Comparison of ENCODE assay signal across 10 cellular contexts in genomic region chr3:195697582-195698324, GRCh38. TPM values are rescaled to one million over a fixed set of nuclear protein-coding genes. Genes with fewer than 3 reads are reported as not detected.
DNase-seq lines count a peak whose midpoint lies in the region; ATAC-seq, FAIRE-seq and TF ChIP-seq lines count a peak whose summit lies in the region.
"Had no signal": no experiment of that assay in that cellular context is flagged by ENCODE, and none has a peak within 500 bp of the region (broad histone marks: within the 10 kb centered on the region; RNA-seq: fewer than 3 reads in every experiment).

No MANE protein-coding gene starts in this region.

- H4K8ac ChIP-seq in IMR-90 (ENCODE audit: low read depth in 2 of 2, low read length in 2 of 2): peak overlapping the region in 1 of 2 experiments; percentile 1; a peak in 1 of 4 replicates
- H4K8ac ChIP-seq in H1 (ENCODE audit: extremely low read depth, insufficient read depth, low read length): no peak overlapping the region

- H2BK20ac ChIP-seq in IMR-90 (ENCODE audit: low read depth, low read length): no peak overlapping the region
- H2BK20ac ChIP-seq in H1 (ENCODE audit: low read length): peak overlapping the region; percentile 9; the same call in 1 of the 2 replicates

- 0 out of 2 replicates have a peak overlapping the region, but pooled peaks have one; percentile 3 for H3K23ac ChIP-seq in IMR-90 (ENCODE audit: low read depth, low read length)
- no peak overlapping the region for H3K23ac ChIP-seq in H1 (ENCODE audit: insufficient read length)

- H3K4me2 ChIP-seq in IMR-90 (ENCODE audit: low read depth, low read length) (no peak overlapping the region), H1 (ENCODE audit: insufficient read depth in 1 of 2, low read depth in 2 of 2, low read length in 2 of 2) (peak overlapping the region; percentile 49 to 53)

- H3K9ac ChIP-seq in IMR-90 (ENCODE audit: low read depth, low read length): no peak overlapping the region
- H3K9ac ChIP-seq in H1 (replicated peaks in 1 of 4; ENCODE audit: extremely low read depth in 1 of 4, low read depth in 3 of 4, low read length in 3 of 4): peak overlapping the region in 1 of 4 experiments; percentile 3; a peak in 1 of 7 replicates

- H3K27me3 ChIP-seq in BJ (ENCODE audit: control insufficient read depth, insufficient read depth, low read length) (no peaks in the 10 kb centered on the region), IMR-90 (ENCODE audit: control insufficient read depth, insufficient read depth, low read length) (no peaks in the 10 kb centered on the region), H1 (replicated peaks in 1 of 4; ENCODE audit: control insufficient read depth in 3 of 4, extremely low read depth in 1 of 4, insufficient read depth in 3 of 4, low read length in 3 of 4) (no peaks in the 10 kb centered on the region), right lobe of liver (no peaks in the 10 kb centered on the region)

- H3K4me3 ChIP-seq in BJ (ENCODE audit: low read depth, low read length) (no peak overlapping the region), IMR-90 (ENCODE audit: insufficient read depth, low read depth, low read length) (no peak overlapping the region), H1 (ENCODE audit: extremely low read depth in 1 of 4, insufficient read depth in 2 of 4, low read depth in 3 of 4, low read length in 4 of 4) (peak overlapping the region in 1 of 4 experiments; percentile 9; a peak in 1 of 8 replicates), right lobe of liver (no peak overlapping the region)

- H3K9me1 ChIP-seq in IMR-90 (ENCODE audit: insufficient read depth, low read length): peaks cover 13% of the 10 kb centered on the region

- H3K79me1 ChIP-seq in IMR-90 (ENCODE audit: low read depth in 1 of 2, low read length in 2 of 2) (peaks cover 0 to 10% of the 10 kb centered on the region in 2 experiments; a peak in 2 of 4 replicates), H1 (ENCODE audit: low read depth, low read length) (no peaks in the 10 kb centered on the region)

- 64% methylated on average over 11 of the region's 11 CpGs; no CpG with 5 or more reads in 1 of the 2 experiments for WGBS in IMR-90 (ENCODE audit: extremely low coverage in 2 of 2, insufficient read length in 1 of 2), 2 experiments
- WGBS in H1 (ENCODE audit: extremely low coverage in 1 of 2, insufficient coverage in 1 of 2, insufficient read length in 1 of 2, insufficient replicate concordance in 2 of 2, low coverage in 1 of 2, low lambda C conversion rate in 2 of 2, missing lambda C conversion rate in 1 of 2), 2 experiments: 60% methylated on average over 11 of the region's 11 CpGs; no CpG with 5 or more reads in 1 of the 2 experiments
- 85% methylated on average over 11 of the region's 11 CpGs for WGBS in right lobe of liver (ENCODE audit: insufficient coverage, low coverage, low lambda C conversion rate, missing lambda C conversion rate)

- H3K4ac ChIP-seq in IMR-90 (ENCODE audit: low read depth, low read length) (no peak overlapping the region), H1 (replicated peaks; ENCODE audit: insufficient read length, low read depth, low read length) (no peak overlapping the region)

- no peak overlapping the region for H2BK15ac ChIP-seq in IMR-90 (ENCODE audit: low read depth, low read length)
- no peak overlapping the region for H2BK15ac ChIP-seq in H1 (ENCODE audit: low read length)

- H2BK5ac ChIP-seq in IMR-90 (ENCODE audit: low read depth, low read length, poor library complexity, severe bottlenecking) (peak overlapping the region; percentile 3), H1 (ENCODE audit: low read depth, low read length) (peak overlapping the region; percentile 31; the same call in 1 of the 2 replicates)

- intact Hi-C loops in IMR-90 (cut with micrococcal nuclease): no loop called here
- intact Hi-C loops in right lobe of liver (cut with DNase I): no loop called here

- H2BK120ac ChIP-seq in IMR-90 (ENCODE audit: low read depth, low read length): no peak overlapping the region
- H2BK120ac ChIP-seq in H1 (replicated peaks; ENCODE audit: low read depth, low read length): no peak overlapping the region

- H3K23me2 ChIP-seq in H1 (ENCODE audit: low read depth, low read length): no peaks in the 10 kb centered on the region

- TF ChIP-seq RAD21 in IMR-90 (IDR thresholded peaks at IDR 0.05; ENCODE audit: low read length) (0 out of 2 replicates have a peak, but pooled peaks have one; percentile 6), H1 (IDR thresholded peaks at IDR 0.05 in 1 of 2, conservative IDR thresholded peaks at IDR 0.05 in 1 of 2; ENCODE audit: low read depth in 2 of 2, low read length in 2 of 2) (no peak)

- dilution Hi-C loops in IMR-90 (cut with HindIII; ENCODE audit: low sequenced_read_pairs, unreplicated experiment): no loop called here

- no peak overlapping the region; the same call in 1 of the 2 replicates for H2BK12ac ChIP-seq in H1 (ENCODE audit: low read depth, low read length)

- H2AFZ ChIP-seq in IMR-90 (replicated peaks; ENCODE audit: low read length, poor library complexity) (peak overlapping the region; percentile 26), H1 (ENCODE audit: low read length) (no peak overlapping the region)

- H2AK5ac ChIP-seq in IMR-90 (ENCODE audit: low read depth, low read length) (peak overlapping the region; percentile 11; the same call in 1 of the 2 replicates), H1 (ENCODE audit: low read depth, low read length) (no peak overlapping the region)

- H4K91ac ChIP-seq in IMR-90 (ENCODE audit: insufficient read depth, low read depth, low read length) (no peak overlapping the region), H1 (replicated peaks; ENCODE audit: insufficient read length, low read length) (no peak overlapping the region)

- H3K9me3 ChIP-seq in IMR-90 (ENCODE audit: control insufficient read depth, insufficient read depth, low read length) (no peaks in the 10 kb centered on the region), H1 (ENCODE audit: insufficient read depth in 2 of 2, low read depth in 1 of 2, low read length in 1 of 2) (no peaks in the 10 kb centered on the region), right lobe of liver (no peaks in the 10 kb centered on the region)

- peak overlapping the region; percentile 51 for H2AK9ac ChIP-seq in IMR-90 (replicated peaks; ENCODE audit: low read depth, low read length, poor library complexity)

- H3K14ac ChIP-seq in IMR-90 (replicated peaks; ENCODE audit: low read depth, low read length) (peak overlapping the region; percentile 26), H1 (ENCODE audit: insufficient read length) (no peak overlapping the region)

- H3K36me3 ChIP-seq in BJ (ENCODE audit: control insufficient read depth, insufficient read depth, low read length): peaks cover 11% of the 10 kb centered on the region
- peaks cover 13% of the 10 kb centered on the region; the same call in 1 of the 2 replicates for H3K36me3 ChIP-seq in IMR-90 (ENCODE audit: control insufficient read depth, insufficient read depth, low read length)
- H3K36me3 ChIP-seq in H1 (ENCODE audit: control insufficient read depth in 2 of 4, insufficient read depth in 4 of 4, low read length in 3 of 4): no peaks in the 10 kb centered on the region; a peak in 2 of 8 replicates
- no peaks in the 10 kb centered on the region for H3K36me3 ChIP-seq in right lobe of liver

- in situ Hi-C loops in IMR-90 (cut with MboI; ENCODE audit: low sequenced_read_pairs): loop anchor here (25.0 kb wide), 1 partner anchor 265 kb away; no protein-coding TSS in a partner anchor

- H4K5ac ChIP-seq in IMR-90 (ENCODE audit: low read depth, low read length): no peak overlapping the region
- no peak overlapping the region for H4K5ac ChIP-seq in H1 (ENCODE audit: insufficient read length, low read depth, low read length)

- ATAC-seq in IMR-90 (ENCODE audit: low read depth) (peak; percentile 86), right lobe of liver (peak in 3 of 4 donors; percentile 12 to 60 (median 47))

- TF ChIP-seq EP300 in H1 (IDR thresholded peaks at IDR 0.05; ENCODE audit: borderline replicate concordance in 1 of 2, low read depth in 2 of 2, low read length in 2 of 2): no peak

- H3K56ac ChIP-seq in IMR-90 (ENCODE audit: extremely low read depth, insufficient read depth, low read length) (no peak overlapping the region), H1 (replicated peaks; ENCODE audit: insufficient read length, low read depth, low read length) (no peak overlapping the region)

- FAIRE-seq in H1 (lab: Jason Lieb, UNC): peak; percentile 19
- FAIRE-seq: endometrium had no signal

- DNase-seq in BJ (ENCODE audit: low read depth) (peak; percentile 83), IMR-90 (peak; percentile 88), H1 (ENCODE audit: low read depth in 1 of 2, low spot score in 2 of 2) (no peak), right lobe of liver (no peak), NCI-H2029 (lab: John Stamatoyannopoulos, UW) (no peak), NAMALWA (ENCODE audit: low spot score) (no peak), 8988T (no peak), MV-4-11 (lab: John Stamatoyannopoulos, UW) (no peak)
- DNase-seq: NCI-H2029 treated with DMSO at 0.1 percent for 48 hours had no signal

- H3K27ac ChIP-seq in IMR-90 (ENCODE audit: insufficient read depth, low read length): peak overlapping the region; percentile 3; the same call in 1 of the 2 replicates
- H3K27ac ChIP-seq in H1 (ENCODE audit: low read depth, low read length): peak overlapping the region; percentile 4; the same call in 1 of the 2 replicates
- no peak overlapping the region for H3K27ac ChIP-seq in right lobe of liver

- H4K20me1 ChIP-seq in IMR-90 (ENCODE audit: insufficient read depth, low read length) (peaks cover 7% of the 10 kb centered on the region; the same call in 1 of the 2 replicates), H1 (replicated peaks in 1 of 2; ENCODE audit: control insufficient read depth in 1 of 2, insufficient read depth in 2 of 2, low read length in 2 of 2) (no peaks in the 10 kb centered on the region)

- CTCF ChIA-PET in BJ (lab: Yijun Ruan, JAX) (no interaction called here), IMR-90 (lab: Yijun Ruan, JAX) (interaction anchor here (0.6 kb wide), 1 partner anchor 1052 kb away, joined by 3 read pairs; no protein-coding TSS in a partner anchor), H1 (lab: Charles Lee; ENCODE audit: partially characterized antibody) (interaction anchor here (0.8 to 1.8 kb wide), 5 partner anchors 39 to 163 kb away, joined by 3 to 7 read pairs (median 3); no protein-coding TSS in a partner anchor)

- POLR2A ChIA-PET in BJ (lab: Charles Lee) (no interaction called here), IMR-90 (lab: Charles Lee; ENCODE audit: unreplicated experiment) (no interaction called here), H1 (lab: Charles Lee; ENCODE audit: partially characterized antibody) (interaction anchor here (1.4 kb wide), 1 partner anchor 11 kb away, joined by 4 read pairs; no protein-coding TSS in a partner anchor)

- TF ChIP-seq CTCF in BJ (IDR thresholded peaks at IDR 0.05; ENCODE audit: insufficient read depth, low read depth, low read length) (no peak), IMR-90 (conservative IDR thresholded peaks at IDR 0.05; ENCODE audit: low read depth, low read length) (no peak), H1 (IDR thresholded peaks at IDR 0.05; ENCODE audit: control extremely low read depth in 1 of 3, insufficient read depth in 1 of 3, low read depth in 1 of 3, low read length in 3 of 3) (no peak), right lobe of liver (IDR thresholded peaks at IDR 0.05) (no peak)

- TF ChIP-seq POLR2A in IMR-90 (IDR thresholded peaks at IDR 0.05; ENCODE audit: low read depth, low read length) (no peak), H1 (IDR thresholded peaks at IDR 0.05; ENCODE audit: control extremely low read depth in 1 of 2, low read depth in 2 of 2, low read length in 2 of 2) (no peak), right lobe of liver (IDR thresholded peaks at IDR 0.05) (no peak)

- no peak overlapping the region for H3K18ac ChIP-seq in IMR-90 (ENCODE audit: low read depth, low read length)
- H3K18ac ChIP-seq in H1 (ENCODE audit: extremely low read depth, low read length): peak overlapping the region; percentile 81

- no peaks in the 10 kb centered on the region for H3K79me2 ChIP-seq in H1 (ENCODE audit: control insufficient read depth in 1 of 2, insufficient read depth in 2 of 2, low read length in 2 of 2)

- H3K4me1 ChIP-seq in IMR-90 (ENCODE audit: control insufficient read depth, insufficient read depth, low read length): peaks cover 11% of the 10 kb centered on the region
- H3K4me1 ChIP-seq in H1 (replicated peaks in 1 of 4; ENCODE audit: control insufficient read depth in 3 of 4, insufficient read depth in 4 of 4, low read length in 3 of 4): peaks cover 8 to 24% (median 12%) of the 10 kb centered on the region in 4 experiments
- H3K4me1 ChIP-seq in right lobe of liver: peaks cover 0 to 5% (median 0%) of the 10 kb centered on the region in 4 donors

- no TSS peak for BruUV-seq in IMR-90 (replicated peaks; lab: Mats Ljungman, UMichigan)

RNA-seq across cellular contexts. Expression of gene MUC20, which starts 23.0 kb away (rescaled TPM):
- polyA plus RNA-seq in BJ (2011; rRNA removed): 0.17 and 0.48 TPM in 2 replicates
- polyA minus RNA-seq in BJ (2011; rRNA and poly(A)+ RNA removed): 0.26 and 0.57 TPM in 2 replicates
- total RNA-seq in IMR-90 (2012; rRNA removed): not detected in 2 replicates
- polyA plus RNA-seq in IMR-90 (2012; rRNA removed): 0.12 and 0.24 TPM in 2 replicates
- 0.11 TPM in 1 of 2 replicates, not detected in the other for polyA plus RNA-seq in IMR-90 (2012; cell fraction: cytosol; rRNA removed)
- polyA plus RNA-seq in IMR-90 (2012; cell fraction: nucleus; rRNA removed; ENCODE audit: low replicate concordance): 1.7 TPM in 2 replicates
- 0.24 TPM in 1 of 2 replicates, not detected in the other for total RNA-seq in H1 (2021; fragmentation: NEBNext Ultra II Directional; extraction: Animal tissue kit (Norgen Biotek cat#: 25700))
- polyA plus RNA-seq in H1 (2011; rRNA removed): 0.19 and 0.26 TPM in 2 replicates
- 0.26 TPM for polyA plus RNA-seq in H1 (2011; cell fraction: cytosol; rRNA removed)
- polyA plus RNA-seq in H1 (2011; cell fraction: nucleus; rRNA removed): 0.27 TPM
- 0.13 to 0.19 TPM (median 0.15 TPM) in 3 of 4 replicates, not detected in the other for polyA plus RNA-seq in H1 (2012, experiment 1 of 2)
- polyA plus RNA-seq in H1 (2012, experiment 2 of 2): not detected
- 0.16 TPM for polyA plus RNA-seq in H1 (2013, experiment 1 of 2)
- 0.33 TPM for polyA plus RNA-seq in H1 (2013, experiment 2 of 2)
- polyA minus RNA-seq in H1 (2011; rRNA and poly(A)+ RNA removed): 0.16 TPM in 1 of 2 replicates, not detected in the other
- not detected for polyA minus RNA-seq in H1 (2011; cell fraction: cytosol; rRNA and poly(A)+ RNA removed)
- polyA minus RNA-seq in H1 (2011; cell fraction: nucleus; rRNA and poly(A)+ RNA removed): not detected
- total RNA-seq in right lobe of liver: 10 to 100 TPM in 4 of 6 experiments, 1 to 10 TPM in 2; 1.9 to 40.7 (median 22.6) TPM

Comparison
In these comparisons a context has a peak if more than half of its experiments do, and no peak if none do; other contexts are left out.
1. DNase-seq: peak in BJ (single experiment) and IMR-90 (single experiment); none in H1 (0 of 2), right lobe of liver (0 of 3), NCI-H2029 (single experiment), NAMALWA (single experiment), 8988T (single experiment) and MV-4-11 (single experiment).
2. H3K27ac ChIP-seq: peak in IMR-90 (single experiment) and H1 (single experiment); none in right lobe of liver (0 of 3).